10 cellular contexts compared by ENCODE assay signal in the genomic region with DNA sequence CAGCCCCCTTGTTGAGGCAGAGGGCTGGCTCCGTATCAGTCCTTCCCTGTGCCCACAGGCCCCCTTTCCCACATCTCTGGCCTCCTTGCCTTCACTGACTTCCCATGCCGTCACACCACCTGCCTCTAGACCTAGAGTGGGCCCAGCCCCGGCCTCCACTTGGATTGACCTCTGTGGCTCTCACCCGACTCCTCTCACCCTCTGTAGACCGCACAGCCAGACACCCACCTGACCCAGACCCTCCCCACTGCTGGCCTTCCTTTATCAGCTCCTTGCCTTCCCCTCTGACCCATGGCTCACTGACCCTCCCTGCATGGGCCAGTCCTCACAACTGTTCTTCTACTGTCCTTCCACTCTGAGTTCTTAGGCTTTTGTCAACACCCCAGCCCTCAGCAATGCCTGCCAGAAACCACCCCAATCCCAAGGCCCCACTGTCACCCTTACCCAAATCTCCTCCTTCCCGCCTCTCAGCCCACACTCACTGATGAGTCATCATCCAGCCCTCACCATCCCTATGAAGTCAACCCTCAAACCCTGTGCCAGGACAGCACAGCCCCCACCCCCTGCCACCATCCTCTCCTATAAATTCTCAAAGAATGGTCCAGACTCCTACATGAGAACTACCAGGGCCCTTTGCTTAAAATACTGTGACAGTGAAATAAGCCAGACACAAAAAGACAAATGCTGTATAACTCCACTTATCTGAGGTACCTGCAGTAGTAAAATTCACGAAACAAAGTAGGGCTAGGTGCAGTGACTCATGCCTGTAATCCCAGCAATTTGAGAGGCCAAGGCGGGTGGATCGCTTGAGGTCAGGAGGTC. TPM values are rescaled to one million over a fixed set of nuclear protein-coding genes. Genes with fewer than 3 reads are reported as not detected.
DNase-seq lines count a peak whose midpoint lies in the region; ATAC-seq and TF ChIP-seq lines count a peak whose summit lies in the region.
"Had no signal": no experiment of that assay in that cellular context is flagged by ENCODE, and none has a peak within 500 bp of the region (broad histone marks: within the 10 kb centered on the region; RNA-seq: fewer than 3 reads in every experiment).

No MANE protein-coding gene starts in this region.

- no peak overlapping the region for H3K4me2 ChIP-seq in trophoblast cell (ENCODE audit: low read length)

- H2BK5ac ChIP-seq in trophoblast cell (ENCODE audit: low read depth, low read length, poor library complexity) = peak overlapping the region; percentile 91

- no CpG with 5 or more reads among the region's 9 CpGs for WGBS in trophoblast cell (ENCODE audit: extremely low coverage, insufficient coverage, insufficient read length)

- H2BK12ac ChIP-seq in trophoblast cell (ENCODE audit: low read length) = peak overlapping the region; percentile 92

- peak overlapping the region; percentile 4 for H2AFZ ChIP-seq in trophoblast cell (ENCODE audit: insufficient read depth, low read length, poor library complexity)

- no peak overlapping the region for H3K23ac ChIP-seq in trophoblast cell (ENCODE audit: low read length)

- H3K14ac ChIP-seq in trophoblast cell (ENCODE audit: low read length) = peak overlapping the region; percentile 63

- peak overlapping the region; percentile 49 for H3K4ac ChIP-seq in trophoblast cell (ENCODE audit: low read depth, low read length)

- no peaks in the 10 kb centered on the region for H3K9me3 ChIP-seq in trophoblast cell (ENCODE audit: insufficient read depth, low read depth, low read length)

- TF ChIP-seq POLR2A in erythroblast (IDR thresholded peaks at IDR 0.05; ENCODE audit: low read length) = no peak

- H4K91ac ChIP-seq in trophoblast cell (ENCODE audit: low read depth, low read length) = peak overlapping the region; percentile 97

- peak overlapping the region; percentile 34 for H3K18ac ChIP-seq in trophoblast cell (ENCODE audit: low read length)

- no peaks in the 10 kb centered on the region for H3K27me3 ChIP-seq in trophoblast cell (ENCODE audit: insufficient read depth, low read length)

- H3K4me1 ChIP-seq in trophoblast cell (ENCODE audit: control insufficient read depth in 1 of 2, insufficient read depth in 2 of 2, low read length in 2 of 2) = peaks cover 15 to 16% of the 10 kb centered on the region in 2 experiments

- peak overlapping the region; percentile 89 for H2BK120ac ChIP-seq in trophoblast cell (ENCODE audit: insufficient read depth, low read length, poor library complexity)

- H3K79me2 ChIP-seq in trophoblast cell (ENCODE audit: control insufficient read depth, insufficient read depth, low read length, poor library complexity) = peaks cover 7% of the 10 kb centered on the region

- peak overlapping the region; percentile 97 for H3K27ac ChIP-seq in trophoblast cell (ENCODE audit: low read depth, low read length)

- peak; percentile 89 for DNase-seq in ELF-1 (ENCODE audit: low read depth, low spot score)
- peak; percentile 12 for DNase-seq in OCI-M1 (lab: John Stamatoyannopoulos, UW)
- peak; percentile 16 to 48 for DNase-seq in erythroblast (lab: John Stamatoyannopoulos, UW)
- DNase-seq in trophoblast cell = peak; percentile 67 to 80
- DNase-seq in NCI-H1105 (lab: John Stamatoyannopoulos, UW) = no peak
- DNase-seq: Kasumi-1, naive B cell had no signal

- no peak overlapping the region for H3K9ac ChIP-seq in trophoblast cell (ENCODE audit: low read length)

- peak overlapping the region; percentile 64 for H4K8ac ChIP-seq in trophoblast cell (ENCODE audit: low read depth, low read length)

- H3K79me1 ChIP-seq in trophoblast cell (ENCODE audit: low read length) = peaks cover 32% of the 10 kb centered on the region

- ATAC-seq in GM18502 (IDR thresholded peaks at IDR 0.05; ENCODE audit: poor library complexity, unreplicated experiment) = no peak
- ATAC-seq in HG03571 (IDR thresholded peaks at IDR 0.05; ENCODE audit: unreplicated experiment) = no peak
- ATAC-seq in HG03378 (IDR thresholded peaks at IDR 0.05; ENCODE audit: unreplicated experiment) = no peak

- peak overlapping the region; percentile 95 for H2AK5ac ChIP-seq in trophoblast cell (ENCODE audit: low read length)

- no peak overlapping the region for H3K4me3 ChIP-seq in trophoblast cell (ENCODE audit: low read depth, low read length)

- peak overlapping the region; percentile 39 for H4K12ac ChIP-seq in trophoblast cell (ENCODE audit: low read depth, low read length)

- no peaks in the 10 kb centered on the region for H3K36me3 ChIP-seq in trophoblast cell (ENCODE audit: control insufficient read depth in 1 of 2, insufficient read depth in 2 of 2, low read length in 2 of 2)

RNA-seq across cellular contexts. Expression of a gene that starts 53.4 kb away (rescaled TPM):
- not detected in 2 replicates for polyA plus RNA-seq in trophoblast cell (2013)
